Comparison of ENCODE assay signal across 18 cellular contexts in genomic region chr10:86649471-86650150, GRCh38. TPM values are rescaled to one million over a fixed set of nuclear protein-coding genes. Genes with fewer than 3 reads are reported as not detected.
DNase-seq lines count a peak whose midpoint lies in the region; ATAC-seq and TF ChIP-seq lines count a peak whose summit lies in the region.
"Had no signal": no experiment of that assay in that cellular context is flagged by ENCODE, and none has a peak within 500 bp of the region (broad histone marks: within the 10 kb centered on the region; RNA-seq: fewer than 3 reads in every experiment).

No MANE protein-coding gene starts in this region.

- peak overlapping the region; percentile 5 for H3K23ac ChIP-seq in neuronal stem cell (ENCODE audit: low read depth, low read length, poor library complexity)
- H3K23ac ChIP-seq in trophoblast cell (ENCODE audit: low read length): no peak overlapping the region

- H3K4ac ChIP-seq in neuronal stem cell (ENCODE audit: low read length) (no peak overlapping the region), trophoblast cell (ENCODE audit: low read depth, low read length) (no peak overlapping the region)

- no peaks in the 10 kb centered on the region for H3K36me3 ChIP-seq in BLaER1
- H3K36me3 ChIP-seq in PC-3 (ENCODE audit: low read depth, low read length): no peaks in the 10 kb centered on the region
- no peaks in the 10 kb centered on the region for H3K36me3 ChIP-seq in neuronal stem cell (replicated peaks in 1 of 2; ENCODE audit: control insufficient read depth in 2 of 2, insufficient read depth in 2 of 2, low read length in 2 of 2)
- H3K36me3 ChIP-seq in trophoblast cell (ENCODE audit: control insufficient read depth in 1 of 2, insufficient read depth in 2 of 2, low read length in 2 of 2): no peaks in the 10 kb centered on the region
- no peaks in the 10 kb centered on the region for H3K36me3 ChIP-seq in CD4-positive, alpha-beta memory T cell (ENCODE audit: insufficient read depth, low read length)

- ATAC-seq in PC-3: no peak
- ATAC-seq in Right ventricle myocardium superior (ENCODE audit: poor library complexity): peak; percentile 1
- no peak for ATAC-seq in HG02852 (IDR thresholded peaks at IDR 0.05; ENCODE audit: unreplicated experiment)
- ATAC-seq: stimulated activated naive B cell treated with anti-CD40 and anti-IgM and Interleukin-4, amounts not matched to agents 10 μg/mL and 1 μg/mL and 100 μg/mL, for 72 hours had no signal

- H3K4me3 ChIP-seq in BLaER1 (no peak overlapping the region), PC-3 (ENCODE audit: low read length) (no peak overlapping the region), neuronal stem cell (ENCODE audit: low read length in 2 of 2) (no peak overlapping the region), trophoblast cell (ENCODE audit: low read depth, low read length) (no peak overlapping the region)
- no peak overlapping the region for H3K4me3 ChIP-seq in CD4-positive, alpha-beta memory T cell (ENCODE audit: low read length in 2 of 2)
- H3K4me3 ChIP-seq: skin epidermis had no signal

- H3K27ac Mint-ChIP-seq in CD4-positive, alpha-beta memory T cell: no peak overlapping the region
- H3K27ac Mint-ChIP-seq: activated CD4-positive, alpha-beta T cell treated with anti-CD3 and anti-CD28 coated beads, Interleukin-2, amount 10 ng/mL, durations not matched to agents 24 days and 14 days; dendritic cell treated with granulocyte-macrophage colony-stimulating factor and Interleukin-4, amounts not matched to agents 40 ng/mL and 50 ng/mL, for 4 days; stimulated activated naive B cell treated with anti-CD40 and anti-IgM and Interleukin-4, amounts not matched to agents 10 μg/mL and 1 μg/mL and 100 μg/mL, for 72 hours; T-helper 2 cell treated with Interferon-gamma antibody and Interleukin-4, amounts not matched to agents 5 μg/mL and 100 μg/mL, for 36 hours had no signal

- H2AK5ac ChIP-seq in neuronal stem cell (ENCODE audit: low read depth, low read length) (peak overlapping the region; percentile 63), trophoblast cell (ENCODE audit: low read length) (no peak overlapping the region)

- peaks cover 0 to 4% of the 10 kb centered on the region in 2 donors for H3K27me3 Mint-ChIP-seq in CD4-positive, alpha-beta memory T cell
- H3K27me3 Mint-ChIP-seq: activated CD4-positive, alpha-beta T cell treated with anti-CD3 and anti-CD28 coated beads, Interleukin-2, amount 10 ng/mL, durations not matched to agents 24 days and 14 days; dendritic cell treated with granulocyte-macrophage colony-stimulating factor and Interleukin-4, amounts not matched to agents 40 ng/mL and 50 ng/mL, for 4 days had no signal

- H3K79me2 ChIP-seq in PC-3 (ENCODE audit: low read length) (no peaks in the 10 kb centered on the region), trophoblast cell (ENCODE audit: control insufficient read depth, insufficient read depth, low read length, poor library complexity) (no peaks in the 10 kb centered on the region)

- H3K27ac ChIP-seq in BLaER1: no peak overlapping the region
- H3K27ac ChIP-seq in PC-3 (ENCODE audit: low read length): no peak overlapping the region
- H3K27ac ChIP-seq in neuronal stem cell (replicated peaks; ENCODE audit: low read length): no peak overlapping the region
- H3K27ac ChIP-seq in trophoblast cell (ENCODE audit: low read depth, low read length): no peak overlapping the region
- H3K27ac ChIP-seq in CD4-positive, alpha-beta memory T cell (ENCODE audit: low read depth, low read length): no peak overlapping the region

- no peaks in the 10 kb centered on the region for H3K9me3 ChIP-seq in BLaER1
- no peaks in the 10 kb centered on the region for H3K9me3 ChIP-seq in PC-3 (ENCODE audit: low read length)
- H3K9me3 ChIP-seq in neuronal stem cell (replicated peaks in 1 of 2; ENCODE audit: control insufficient read depth in 2 of 2, insufficient read depth in 1 of 2, low read depth in 1 of 2, low read length in 2 of 2): peaks cover 0 to 3% of the 10 kb centered on the region in 2 donors
- H3K9me3 ChIP-seq in trophoblast cell (ENCODE audit: insufficient read depth, low read depth, low read length): no peaks in the 10 kb centered on the region
- no peaks in the 10 kb centered on the region for H3K9me3 ChIP-seq in CD4-positive, alpha-beta memory T cell (ENCODE audit: control insufficient read depth in 1 of 2, low read length in 2 of 2)

- H3K4me1 ChIP-seq in BLaER1: peaks cover 20% of the 10 kb centered on the region
- peaks cover 32% of the 10 kb centered on the region for H3K4me1 ChIP-seq in PC-3 (ENCODE audit: insufficient read depth, low read length)
- peaks cover 0 to 7% of the 10 kb centered on the region in 2 donors for H3K4me1 ChIP-seq in neuronal stem cell (ENCODE audit: control insufficient read depth in 2 of 2, insufficient read depth in 1 of 2, low read depth in 1 of 2, low read length in 2 of 2)
- peaks cover 0 to 2% of the 10 kb centered on the region in 2 experiments for H3K4me1 ChIP-seq in trophoblast cell (ENCODE audit: control insufficient read depth in 1 of 2, insufficient read depth in 2 of 2, low read length in 2 of 2)
- no peaks in the 10 kb centered on the region for H3K4me1 ChIP-seq in CD4-positive, alpha-beta memory T cell (ENCODE audit: insufficient read depth, low read length)

- no peak overlapping the region for H2BK5ac ChIP-seq in neuronal stem cell (ENCODE audit: low read length)
- H2BK5ac ChIP-seq in trophoblast cell (ENCODE audit: low read depth, low read length, poor library complexity): no peak overlapping the region

- H4K8ac ChIP-seq in neuronal stem cell (ENCODE audit: low read depth, low read length) (no peak overlapping the region), trophoblast cell (ENCODE audit: low read depth, low read length) (no peak overlapping the region)

- H3K4me1 Mint-ChIP-seq in CD4-positive, alpha-beta memory T cell: no peaks in the 10 kb centered on the region
- H3K4me1 Mint-ChIP-seq: activated CD4-positive, alpha-beta T cell treated with anti-CD3 and anti-CD28 coated beads, Interleukin-2, amount 10 ng/mL, durations not matched to agents 24 days and 14 days; stimulated activated naive B cell treated with anti-CD40 and anti-IgM and Interleukin-4, amounts not matched to agents 10 μg/mL and 1 μg/mL and 100 μg/mL, for 72 hours had no signal

- peak overlapping the region; percentile 39 for H2BK15ac ChIP-seq in neuronal stem cell (ENCODE audit: low read length)

- H4K91ac ChIP-seq in neuronal stem cell (ENCODE audit: low read depth, low read length, poor library complexity): no peak overlapping the region
- H4K91ac ChIP-seq in trophoblast cell (ENCODE audit: low read depth, low read length): no peak overlapping the region

- H3K27me3 ChIP-seq in BLaER1 (no peaks in the 10 kb centered on the region; the same call in 1 of the 2 replicates), PC-3 (ENCODE audit: low read length) (no peaks in the 10 kb centered on the region), neuronal stem cell (ENCODE audit: control insufficient read depth in 3 of 3, insufficient read depth in 3 of 3, low read depth in 1 of 3, low read length in 3 of 3) (peaks cover 0 to 26% (median 0%) of the 10 kb centered on the region in 3 experiments), trophoblast cell (ENCODE audit: insufficient read depth, low read length) (no peaks in the 10 kb centered on the region)
- no peaks in the 10 kb centered on the region for H3K27me3 ChIP-seq in CD4-positive, alpha-beta memory T cell (ENCODE audit: insufficient read depth, low read length)

- H3K79me1 ChIP-seq in neuronal stem cell (ENCODE audit: low read depth, low read length): no peaks in the 10 kb centered on the region
- H3K79me1 ChIP-seq in trophoblast cell (ENCODE audit: low read length): no peaks in the 10 kb centered on the region

- H3K9ac ChIP-seq in BLaER1 (no peak overlapping the region), PC-3 (ENCODE audit: low read length) (no peak overlapping the region), neuronal stem cell (ENCODE audit: low read depth, low read length, poor library complexity) (no peak overlapping the region), trophoblast cell (ENCODE audit: low read length) (no peak overlapping the region)

- DNase-seq in PC-3 (no peak), Right ventricle myocardium superior (no peak), neuronal stem cell (ENCODE audit: low spot score) (no peak), trophoblast cell (no peak), pons (ENCODE audit: low spot score) (no peak)
- DNase-seq in CD4-positive, alpha-beta memory T cell: no peak
- DNase-seq: activated CD4-positive, alpha-beta T cell treated with anti-CD3 and anti-CD28 coated beads, Interleukin-2, amount 10 ng/mL, durations not matched to agents 24 days and 14 days; NCI-H2081 treated with DMSO at 0.1 percent for 48 hours; stimulated activated naive B cell treated with anti-CD40 and anti-IgM and Interleukin-4, amounts not matched to agents 10 μg/mL and 1 μg/mL and 100 μg/mL, for 72 hours had no signal

- no TSS peak for BruUV-seq in PC-3 (replicated peaks; lab: Mats Ljungman, UMichigan)

- H3K9me2 ChIP-seq in PC-3 (replicated peaks; ENCODE audit: low read length): no peaks in the 10 kb centered on the region

- H2BK12ac ChIP-seq in neuronal stem cell (ENCODE audit: low read length) (peak overlapping the region; percentile 27), trophoblast cell (ENCODE audit: low read length) (no peak overlapping the region)

- H2BK120ac ChIP-seq in neuronal stem cell (ENCODE audit: low read depth, low read length): no peak overlapping the region
- H2BK120ac ChIP-seq in trophoblast cell (ENCODE audit: insufficient read depth, low read length, poor library complexity): no peak overlapping the region

- no peaks in the 10 kb centered on the region for H3F3A ChIP-seq in PC-3 (ENCODE audit: low read length, unreplicated experiment)

- no peaks in the 10 kb centered on the region for H3K36me3 Mint-ChIP-seq in CD4-positive, alpha-beta memory T cell
- H3K36me3 Mint-ChIP-seq: stimulated activated naive B cell treated with anti-CD40 and anti-IgM and Interleukin-4, amounts not matched to agents 10 μg/mL and 1 μg/mL and 100 μg/mL, for 72 hours had no signal

- H4K12ac ChIP-seq in trophoblast cell (ENCODE audit: low read depth, low read length): no peak overlapping the region

- H3K14ac ChIP-seq in neuronal stem cell (ENCODE audit: low read length): peak overlapping the region; percentile 12
- no peak overlapping the region for H3K14ac ChIP-seq in trophoblast cell (ENCODE audit: low read length)

- H4K20me1 ChIP-seq in BLaER1: no peaks in the 10 kb centered on the region
- no peaks in the 10 kb centered on the region for H4K20me1 ChIP-seq in PC-3 (ENCODE audit: low read length)

- H3K4me2 ChIP-seq in BLaER1 (peak overlapping the region; percentile 48), PC-3 (ENCODE audit: low read length) (peak overlapping the region; percentile 59; the same call in 1 of the 2 replicates), neuronal stem cell (ENCODE audit: insufficient read depth, low read length, poor library complexity, severe bottlenecking) (no peak overlapping the region), trophoblast cell (ENCODE audit: low read length) (no peak overlapping the region)

- no CpG with 5 or more reads among the region's 17 CpGs for WGBS in neuronal stem cell (ENCODE audit: extremely low coverage in 2 of 2, insufficient read length in 2 of 2, insufficient replicate concordance in 1 of 2), 2 donors
- WGBS in trophoblast cell (ENCODE audit: extremely low coverage, insufficient coverage, insufficient read length): no CpG with 5 or more reads among the region's 17 CpGs

- no peak overlapping the region for H2AFZ ChIP-seq in PC-3 (ENCODE audit: low read length)
- H2AFZ ChIP-seq in neuronal stem cell (ENCODE audit: low read length): no peak overlapping the region
- no peak overlapping the region for H2AFZ ChIP-seq in trophoblast cell (ENCODE audit: insufficient read depth, low read length, poor library complexity)

- no peak overlapping the region for H3K4me3 Mint-ChIP-seq in CD4-positive, alpha-beta memory T cell
- H3K4me3 Mint-ChIP-seq: activated CD4-positive, alpha-beta T cell treated with anti-CD3 and anti-CD28 coated beads, Interleukin-2, amount 10 ng/mL, durations not matched to agents 24 days and 14 days; dendritic cell treated with granulocyte-macrophage colony-stimulating factor and Interleukin-4, amounts not matched to agents 40 ng/mL and 50 ng/mL, for 4 days; neural crest cell; stimulated activated naive B cell treated with anti-CD40 and anti-IgM and Interleukin-4, amounts not matched to agents 10 μg/mL and 1 μg/mL and 100 μg/mL, for 72 hours; T-helper 2 cell treated with Interferon-gamma antibody and Interleukin-4, amounts not matched to agents 5 μg/mL and 100 μg/mL, for 36 hours had no signal

- no peaks in the 10 kb centered on the region for H3K9me3 Mint-ChIP-seq in CD4-positive, alpha-beta memory T cell
- H3K9me3 Mint-ChIP-seq: activated CD4-positive, alpha-beta T cell treated with anti-CD3 and anti-CD28 coated beads, Interleukin-2, amount 10 ng/mL, durations not matched to agents 24 days and 14 days; dendritic cell treated with granulocyte-macrophage colony-stimulating factor and Interleukin-4, amounts not matched to agents 40 ng/mL and 50 ng/mL, for 4 days; neural crest cell; stimulated activated naive B cell treated with anti-CD40 and anti-IgM and Interleukin-4, amounts not matched to agents 10 μg/mL and 1 μg/mL and 100 μg/mL, for 72 hours; T-helper 2 cell treated with Interferon-gamma antibody and Interleukin-4, amounts not matched to agents 5 μg/mL and 100 μg/mL, for 36 hours had no signal

- POLR2A ChIA-PET in PC-3 (lab: Charles Lee; ENCODE audit: unreplicated experiment): no interaction called here
- POLR2A ChIA-PET in CD4-positive, alpha-beta memory T cell (lab: Charles Lee; ENCODE audit: partially characterized antibody): no interaction called here

- CTCF ChIA-PET in PC-3 (lab: Charles Lee): no interaction called here
- CTCF ChIA-PET in CD4-positive, alpha-beta memory T cell (lab: Charles Lee; ENCODE audit: partially characterized antibody): no interaction called here

- H3K18ac ChIP-seq in neuronal stem cell (ENCODE audit: low read length) (peak overlapping the region; percentile 89), trophoblast cell (ENCODE audit: low read length) (no peak overlapping the region)

- intact Hi-C loops in PC-3 (cut with micrococcal nuclease) (loop anchor here (5.0 kb wide), 2 partner anchors 33 to 127 kb away; partner anchors contain the start of gene WAPL), Right ventricle myocardium superior (cut with DNase I) (no loop called here)
- intact Hi-C loops in CD4-positive, alpha-beta memory T cell (cut with micrococcal nuclease): no loop called here

- TF ChIP-seq CTCF in PC-3 (conservative IDR thresholded peaks at IDR 0.05; ENCODE audit: low read depth, low read length): no peak

RNA-seq across cellular contexts. Expression of gene OPN4, which starts 4.7 kb away (rescaled TPM):
- total RNA-seq in PC-3 (2014; rRNA removed): not detected in 2 replicates
- 0.40 TPM for total RNA-seq in Right ventricle myocardium superior
- polyA plus RNA-seq in neuronal stem cell (2013, experiment 1 of 2): not detected
- not detected for polyA plus RNA-seq in neuronal stem cell (2013, experiment 2 of 2)
- polyA plus RNA-seq in trophoblast cell (2013): not detected in 2 replicates
- not detected for total RNA-seq in CD4-positive, alpha-beta memory T cell
- not detected for polyA plus RNA-seq in CD4-positive, alpha-beta memory T cell
- total RNA-seq: activated CD4-positive, alpha-beta T cell treated with anti-CD3 and anti-CD28 coated beads, Interleukin-2, amount 10 ng/mL, durations not matched to agents 24 days and 14 days; astrocyte; esophagus mucosa; lung microvascular endothelial cell; neural crest cell had no signal

RNA-seq across cellular contexts. Expression of gene LDB3, which starts 18.7 kb away (rescaled TPM):
- 0.04 and 0.52 TPM in 2 replicates for total RNA-seq in PC-3 (2014; rRNA removed)
- total RNA-seq in Right ventricle myocardium superior: 1,375 TPM
- 0.08 TPM for polyA plus RNA-seq in neuronal stem cell (2013, experiment 1 of 2)
- 0.11 TPM for polyA plus RNA-seq in neuronal stem cell (2013, experiment 2 of 2)
- 0.11 and 0.24 TPM in 2 replicates for polyA plus RNA-seq in trophoblast cell (2013)
- total RNA-seq in CD4-positive, alpha-beta memory T cell: under 1 TPM in 1 of 2 experiments, not detected in 1; 0.08 TPM
- polyA plus RNA-seq in CD4-positive, alpha-beta memory T cell: not detected
- total RNA-seq: activated CD4-positive, alpha-beta T cell treated with anti-CD3 and anti-CD28 coated beads, Interleukin-2, amount 10 ng/mL, durations not matched to agents 24 days and 14 days; lung microvascular endothelial cell had no signal

Comparison
In these comparisons a context has a peak if more than half of its experiments do, and no peak if none do; other contexts are left out.
1. H3K4me2 ChIP-seq: peak in BLaER1 (single experiment) and PC-3 (single experiment); none in neuronal stem cell (single experiment) and trophoblast cell (single experiment).
2. RNA of gene LDB3, which starts 18.7 kb away (total RNA-seq): 1,375 TPM in Right ventricle myocardium superior (single experiment); 0.08 TPM in CD4-positive, alpha-beta memory T cell and 0.04 to 0.52 TPM in PC-3; every median in the first group is over 100 times any median in the second.